In the genomic region with DNA sequence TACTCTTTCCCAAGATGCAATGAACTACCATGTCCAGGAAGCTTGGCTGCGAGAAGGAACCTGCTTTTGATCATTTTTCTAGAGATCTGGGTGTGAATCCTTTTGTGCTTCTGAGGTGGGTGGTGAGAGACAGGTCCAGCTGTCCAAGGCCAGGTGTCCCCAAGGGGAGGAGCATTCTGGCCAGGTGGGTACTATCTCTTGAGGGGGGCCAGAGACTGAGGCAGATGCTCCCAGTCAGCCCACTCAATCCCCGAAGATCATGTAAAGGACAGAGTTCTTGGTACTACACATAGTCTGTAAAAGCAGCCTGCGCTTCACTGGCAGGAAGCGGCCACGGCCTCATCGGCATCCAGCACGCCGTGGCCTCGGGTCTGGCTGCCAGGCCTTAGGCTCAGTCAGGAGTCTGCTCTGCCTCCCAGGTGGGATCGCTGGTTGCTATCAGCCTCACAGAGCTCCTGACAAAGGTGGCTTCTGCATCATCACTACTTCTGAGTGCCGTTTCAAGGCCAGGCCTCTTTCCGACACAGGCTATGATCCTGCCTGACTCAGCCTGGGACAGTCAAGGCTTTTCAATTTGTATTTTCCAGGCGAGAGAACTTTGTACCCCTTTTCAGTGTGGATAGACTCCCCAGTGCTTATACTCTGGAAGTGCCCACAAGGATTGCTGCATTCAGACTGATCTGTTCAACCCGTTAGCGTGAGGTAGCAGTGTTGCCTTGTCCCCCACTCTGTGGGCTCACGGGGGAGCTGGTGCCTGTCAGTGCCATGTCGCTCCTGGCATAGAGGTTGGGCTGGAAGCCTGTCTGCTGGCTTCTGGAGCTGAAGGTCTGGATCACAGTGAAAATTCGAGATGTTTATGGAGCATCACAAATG, we compare ENCODE assay signal across 21 cellular contexts.
"Had no signal": no experiment of that assay in that cellular context is flagged by ENCODE, and none has a peak within 500 bp of the region (broad histone marks: within the 10 kb centered on the region; RNA-seq: fewer than 3 reads in every experiment).

No MANE protein-coding gene starts in this region.

- FAIRE-seq: frontal cortex, kidney had no signal

- H3K27me3 ChIP-seq: heart left ventricle, hepatocyte, suprapubic skin, transverse colon, vagina had no signal

- H2AFZ ChIP-seq: hepatocyte had no signal

- H3K27ac Mint-ChIP-seq: naive thymus-derived CD4-positive, alpha-beta T cell; stimulated activated naive B cell treated with anti-CD40 and anti-IgM and Interleukin-4, amounts not matched to agents 10 μg/mL and 1 μg/mL and 100 μg/mL, for 72 hours; stimulated activated naive CD8-positive, alpha-beta T cell treated with anti-CD3 and anti-CD28 coated beads, Interleukin-15, Interleukin-2, amounts not matched to agents 100 ng/mL and 50 ng/mL, for 24 hours had no signal

- H3K4me1 ChIP-seq: heart left ventricle, psoas muscle, suprapubic skin, transverse colon, vagina had no signal

- ATAC-seq: heart left ventricle; left lobe of liver; naive thymus-derived CD4-positive, alpha-beta T cell; psoas muscle; right cardiac atrium; stimulated activated naive B cell treated with anti-CD40 and anti-IgM and Interleukin-4, amounts not matched to agents 10 μg/mL and 1 μg/mL and 100 μg/mL, for 72 hours had no signal

- DNase-seq: dermis blood vessel endothelial cell; kidney; mesenchymal stem cell; midbrain; naive thymus-derived CD4-positive, alpha-beta T cell; psoas muscle; right cardiac atrium; stimulated activated CD4-positive, alpha-beta T cell treated with anti-CD3 and anti-CD28 coated beads, Interleukin-15, amount 100 ng/mL, for 24 hours; stimulated activated CD4-positive, alpha-beta T cell treated with anti-CD3 and anti-CD28 coated beads, Interleukin-2, amount 100 ng/mL, for 48 hours; stimulated activated naive B cell treated with anti-CD40 and anti-IgM and Interleukin-4, amounts not matched to agents 10 μg/mL and 1 μg/mL and 100 μg/mL, for 72 hours; transverse colon had no signal

- H3K9me3 ChIP-seq: heart left ventricle, psoas muscle, suprapubic skin, transverse colon, vagina had no signal

- H3K4me3 ChIP-seq: coronary artery, heart left ventricle, hepatocyte, psoas muscle, skin epidermis, suprapubic skin, transverse colon, vagina had no signal

- H3K27me3 Mint-ChIP-seq: stimulated activated naive B cell treated with anti-CD40 and anti-IgM and Interleukin-4, amounts not matched to agents 10 μg/mL and 1 μg/mL and 100 μg/mL, for 72 hours; stimulated activated naive CD8-positive, alpha-beta T cell treated with anti-CD3 and anti-CD28 coated beads, Interleukin-15, Interleukin-2, amounts not matched to agents 100 ng/mL and 50 ng/mL, for 24 hours had no signal

- H3K4me2 ChIP-seq: hepatocyte had no signal

- H3K27ac ChIP-seq: coronary artery, heart left ventricle, hepatocyte, psoas muscle, skin epidermis, suprapubic skin, transverse colon, vagina had no signal

- H3K4me1 Mint-ChIP-seq: naive thymus-derived CD4-positive, alpha-beta T cell; neural crest cell; stimulated activated naive B cell treated with anti-CD40 and anti-IgM and Interleukin-4, amounts not matched to agents 10 μg/mL and 1 μg/mL and 100 μg/mL, for 72 hours had no signal

- H3K79me2 ChIP-seq: hepatocyte had no signal

- H3K4me3 Mint-ChIP-seq: naive thymus-derived CD4-positive, alpha-beta T cell; neural crest cell; stimulated activated naive B cell treated with anti-CD40 and anti-IgM and Interleukin-4, amounts not matched to agents 10 μg/mL and 1 μg/mL and 100 μg/mL, for 72 hours; stimulated activated naive CD8-positive, alpha-beta T cell treated with anti-CD3 and anti-CD28 coated beads, Interleukin-15, Interleukin-2, amounts not matched to agents 100 ng/mL and 50 ng/mL, for 24 hours had no signal

- H3K9me3 Mint-ChIP-seq: naive thymus-derived CD4-positive, alpha-beta T cell; neural crest cell; stimulated activated naive B cell treated with anti-CD40 and anti-IgM and Interleukin-4, amounts not matched to agents 10 μg/mL and 1 μg/mL and 100 μg/mL, for 72 hours; stimulated activated naive CD8-positive, alpha-beta T cell treated with anti-CD3 and anti-CD28 coated beads, Interleukin-15, Interleukin-2, amounts not matched to agents 100 ng/mL and 50 ng/mL, for 24 hours had no signal
